ENCODE assay signal across 8 cellular contexts in genomic region chr22:20244744-20245576, GRCh38. TPM values are rescaled to one million over a fixed set of nuclear protein-coding genes. Genes with fewer than 3 reads are reported as not detected.
DNase-seq lines count a peak whose midpoint lies in the region; ATAC-seq and TF ChIP-seq lines count a peak whose summit lies in the region.

No MANE protein-coding gene starts in this region.

- peaks cover 8% of the 10 kb centered on the region for H3K27me3 Mint-ChIP-seq in nephron (ENCODE audit: low read depth)

- H3K27ac ChIP-seq in ovary = no peak overlapping the region

- no peaks in the 10 kb centered on the region for H3K36me3 Mint-ChIP-seq in nephron (ENCODE audit: low read depth)

- intact Hi-C loops in ovary (cut with DNase I) = no loop called here

- peaks cover 50% of the 10 kb centered on the region for H3K4me1 ChIP-seq in ovary (ENCODE audit: insufficient read depth)

- DNase-seq in GM10266 (ENCODE audit: extremely low spot score) = peak; percentile 55
- peak; percentile 59 for DNase-seq in SK-N-DZ (ENCODE audit: low spot score)
- peak; percentile 40 for DNase-seq in activated gamma-delta T cell (lab: John Stamatoyannopoulos, UW)
- no peak for DNase-seq in ovary

- no peak overlapping the region for H3K4me3 ChIP-seq in ovary

- ATAC-seq in HG02678 (IDR thresholded peaks at IDR 0.05; ENCODE audit: unreplicated experiment) (no peak), GM21528 (IDR thresholded peaks at IDR 0.05; ENCODE audit: low FRiP score, unreplicated experiment) (no peak), GM18858 (IDR thresholded peaks at IDR 0.05; ENCODE audit: unreplicated experiment) (no peak)

- H3K36me3 ChIP-seq in ovary = no peaks in the 10 kb centered on the region

- TF ChIP-seq POLR2A in ovary (IDR thresholded peaks at IDR 0.05) = no peak

- peak overlapping the region; percentile 76 to 96 (median 91) for H3K27ac Mint-ChIP-seq in nephron

- TF ChIP-seq CTCF in GM10266 (IDR thresholded peaks at IDR 0.05; ENCODE audit: control insufficient read depth, insufficient read depth, low read depth, missing control alignments) (no peak), nephron (IDR thresholded peaks at IDR 0.05; ENCODE audit: unreplicated experiment in 3 of 3) (no peak), ovary (IDR thresholded peaks at IDR 0.05) (no peak)

- H3K9me3 ChIP-seq in ovary = no peaks in the 10 kb centered on the region

- 67 to 75% (median 72%) methylated on average over 21 to 24 of the region's 24 CpGs for WGBS in ovary, 3 donors

- no peaks in the 10 kb centered on the region for H3K9me3 Mint-ChIP-seq in nephron

- peak overlapping the region in 2 of 3 experiments; percentile 29 to 37 for H3K4me3 Mint-ChIP-seq in nephron

- TF ChIP-seq EP300 in ovary (IDR thresholded peaks at IDR 0.05) = no peak

- no peaks in the 10 kb centered on the region for H3K27me3 ChIP-seq in ovary

- H3K4me1 Mint-ChIP-seq in nephron = peaks cover 56% of the 10 kb centered on the region

RNA-seq across cellular contexts. Expression of gene RTN4R, which starts 23.2 kb away (rescaled TPM):
- polyA plus RNA-seq in SK-N-DZ (2014; cell fraction: cytosol; rRNA removed) = 10.6 and 16.7 TPM in 2 replicates
- 8.3 and 9.4 TPM in 2 replicates for polyA plus RNA-seq in SK-N-DZ (2014; cell fraction: nucleus; rRNA removed)
- 1 to 10 TPM in 4 of 7 donors, under 1 TPM in 3; 0.48 to 8.2 (median 2.2) TPM for total RNA-seq in ovary
- polyA plus RNA-seq in ovary = 1 to 10 TPM in 1 of 2 donors, not detected in 1; 1.5 TPM

Comparison
In these comparisons a context has a peak if more than half of its experiments do, and no peak if none do; other contexts are left out.
1. DNase-seq: peak in GM10266 (single experiment), SK-N-DZ (single experiment) and activated gamma-delta T cell (single experiment); none in ovary (0 of 5).